16 cellular contexts compared by ENCODE assay signal in the genomic region with DNA sequence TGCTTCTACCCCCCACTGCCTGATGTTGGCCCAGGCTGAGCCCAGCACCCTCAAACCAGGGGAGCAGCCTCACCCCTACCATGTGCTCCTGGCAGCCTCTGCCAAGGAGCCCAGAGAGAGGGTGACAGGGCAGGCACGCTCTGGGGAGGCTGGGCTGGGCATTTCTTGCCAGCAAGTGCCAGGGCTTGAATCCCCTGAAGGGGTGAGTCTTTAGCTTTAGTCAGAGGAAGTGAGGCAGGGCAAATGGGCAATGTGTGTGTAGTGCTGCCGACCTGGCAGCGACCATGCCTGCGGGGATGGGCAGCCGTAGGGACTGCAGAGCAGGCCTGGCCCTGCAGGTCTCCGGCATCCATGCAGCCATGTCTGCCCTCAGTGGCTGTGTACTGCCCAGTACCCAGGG. TPM values are rescaled to one million over a fixed set of nuclear protein-coding genes. Genes with fewer than 3 reads are reported as not detected.
DNase-seq lines count a peak whose midpoint lies in the region; ATAC-seq, FAIRE-seq and TF ChIP-seq lines count a peak whose summit lies in the region.
"Had no signal": no experiment of that assay in that cellular context is flagged by ENCODE, and none has a peak within 500 bp of the region (broad histone marks: within the 10 kb centered on the region; RNA-seq: fewer than 3 reads in every experiment).

No MANE protein-coding gene starts in this region.

- no peak overlapping the region for H3K27ac Mint-ChIP-seq in activated naive CD4-positive, alpha-beta T cell treated with anti-CD3 and anti-CD28 coated beads for 36 hours

- no peaks in the 10 kb centered on the region for H3K9me3 ChIP-seq in RWPE2 (ENCODE audit: severe bottlenecking)

- H3K4me3 ChIP-seq in RWPE2 (ENCODE audit: severe bottlenecking) (no peak overlapping the region), coronary artery (no peak overlapping the region)

- TF ChIP-seq CTCF in RWPE2 (IDR thresholded peaks at IDR 0.05; ENCODE audit: poor library complexity, severe bottlenecking) (no peak), coronary artery (IDR thresholded peaks at IDR 0.05) (no peak)

- no peaks in the 10 kb centered on the region for H3K9me3 Mint-ChIP-seq in activated naive CD4-positive, alpha-beta T cell treated with anti-CD3 and anti-CD28 coated beads for 36 hours

- CTCF ChIA-PET in activated naive CD4-positive, alpha-beta T cell treated with anti-CD3 and anti-CD28 coated beads for 36 hours (lab: Charles Lee): interaction anchor here (1.6 kb wide), 1 partner anchor 34 kb away, joined by 4 read pairs; no protein-coding TSS in a partner anchor

- H3K4me1 Mint-ChIP-seq in activated naive CD4-positive, alpha-beta T cell treated with anti-CD3 and anti-CD28 coated beads for 36 hours (ENCODE audit: low read depth): peaks cover 7% of the 10 kb centered on the region

- no peak overlapping the region for H3K4me3 Mint-ChIP-seq in activated naive CD4-positive, alpha-beta T cell treated with anti-CD3 and anti-CD28 coated beads for 36 hours

- no peaks in the 10 kb centered on the region for H3K27me3 Mint-ChIP-seq in activated naive CD4-positive, alpha-beta T cell treated with anti-CD3 and anti-CD28 coated beads for 36 hours (ENCODE audit: low read depth)

- ATAC-seq in RWPE2 (ENCODE audit: low read depth): peak; percentile 63

- H3K36me3 ChIP-seq in RWPE2 (ENCODE audit: low read depth): no peaks in the 10 kb centered on the region

- H3K4me1 ChIP-seq in RWPE2 (ENCODE audit: insufficient read depth, poor library complexity, severe bottlenecking): peaks cover 22% of the 10 kb centered on the region

- H3K27ac ChIP-seq in RWPE2 (ENCODE audit: poor library complexity, severe bottlenecking) (peak overlapping the region; percentile 62), cingulate gyrus (ENCODE audit: low read depth, low read length) (peak overlapping the region; percentile 100), layer of hippocampus (ENCODE audit: low read depth, low read length) (peak overlapping the region; percentile 99), coronary artery (no peak overlapping the region)

- no peak for TF ChIP-seq POLR2A in H54 (IDR thresholded peaks at IDR 0.05; ENCODE audit: low read depth, low read length)

- H3K27me3 ChIP-seq in RWPE2 (ENCODE audit: insufficient read depth, poor library complexity, severe bottlenecking): no peaks in the 10 kb centered on the region
- H3K27me3 ChIP-seq in layer of hippocampus (ENCODE audit: control insufficient read depth, insufficient read depth, low read length): no peaks in the 10 kb centered on the region

- intact Hi-C loops in activated naive CD4-positive, alpha-beta T cell treated with anti-CD3 and anti-CD28 coated beads for 36 hours (cut with micrococcal nuclease): no loop called here

- no peak for FAIRE-seq in H54 (lab: Jason Lieb, UNC)

- no peaks in the 10 kb centered on the region for H3K36me3 Mint-ChIP-seq in activated naive CD4-positive, alpha-beta T cell treated with anti-CD3 and anti-CD28 coated beads for 36 hours (ENCODE audit: low read depth)

- peak; percentile 64 for DNase-seq in H54 (ENCODE audit: insufficient read length, low spot score)
- no peak for DNase-seq in RWPE2 (ENCODE audit: low spot score)
- no peak for DNase-seq in activated naive CD4-positive, alpha-beta T cell treated with anti-CD3 and anti-CD28 coated beads for 36 hours
- no peak for DNase-seq in activated CD4-positive, alpha-beta T cell treated with anti-CD3 and anti-CD28 coated beads for 48 hours
- DNase-seq in foreskin melanocyte: no peak
- DNase-seq in coronary artery (ENCODE audit: low spot score): no peak
- DNase-seq: EL, IMR-90, Kasumi-1, MV-4-11, NCI-H1436, NCI-H2081, NCI-H524 treated with DMSO at 0.1 percent for 48 hours, OCI-M1 had no signal

RNA-seq across cellular contexts. Expression of gene DUSP7, which starts 18.1 kb away (rescaled TPM):
- total RNA-seq in activated naive CD4-positive, alpha-beta T cell treated with anti-CD3 and anti-CD28 coated beads for 36 hours: 1 to 10 TPM; 8.2 to 9.1 TPM

RNA-seq across cellular contexts. Expression of gene RPL29, which starts 42.5 kb away (rescaled TPM):
- total RNA-seq in activated naive CD4-positive, alpha-beta T cell treated with anti-CD3 and anti-CD28 coated beads for 36 hours: 1,000 to 10,000 TPM; 1,927 to 1,957 TPM

RNA-seq across cellular contexts. Expression of gene ACY1, which starts 54.9 kb away (rescaled TPM):
- 10 to 100 TPM; 62.1 to 68.9 TPM for total RNA-seq in activated naive CD4-positive, alpha-beta T cell treated with anti-CD3 and anti-CD28 coated beads for 36 hours

Comparison
In these comparisons a context has a peak if more than half of its experiments do, and no peak if none do; other contexts are left out.
1. H3K27ac ChIP-seq: peak in RWPE2 (single experiment), cingulate gyrus (single experiment) and layer of hippocampus (single experiment); none in coronary artery (0 of 2).